Comparison of ENCODE assay signal across 37 cellular contexts in genomic region chr4:165010487-165010886, GRCh38. TPM values are rescaled to one million over a fixed set of nuclear protein-coding genes. Genes with fewer than 3 reads are reported as not detected.
"Had no signal": no experiment of that assay in that cellular context is flagged by ENCODE, and none has a peak within 500 bp of the region (broad histone marks: within the 10 kb centered on the region; RNA-seq: fewer than 3 reads in every experiment).

No MANE protein-coding gene starts in this region.

- H3K4me3 ChIP-seq: adrenal gland, ascending aorta, body of pancreas, breast epithelium, cardiac muscle cell had no signal

- DNase-seq: activated effector memory CD4-positive, alpha-beta T cell treated with anti-CD3 and anti-CD28 coated beads, Interleukin-2, amount 50 U/mL, for 16 hours; activated effector memory CD4-positive, alpha-beta T cell treated with Interleukin-2 at 50 U/mL for 16 hours; activated gamma-delta T cell; activated gamma-delta T cell treated with Interleukin-2 at 50 U/mL for 16 hours; activated naive CD4-positive, alpha-beta T cell; activated naive CD4-positive, alpha-beta T cell treated with anti-CD3 and anti-CD28 coated beads, Interleukin-2, amount 50 U/mL, for 16 hours; activated naive CD4-positive, alpha-beta T cell treated with Interleukin-2 at 50 U/mL for 16 hours; activated naive CD8-positive, alpha-beta T cell treated with anti-CD3 and anti-CD28 coated beads, Interleukin-2, amount 10 ng/mL, durations not matched to agents 7 days and 5 days; activated naive CD8-positive, alpha-beta T cell treated with anti-CD3 and anti-CD28 coated beads, Interleukin-2, amount 50 U/mL, for 24 hours; activated T-cell treated with anti-CD3 and anti-CD28 coated beads, Interleukin-2, amount 50 U/mL, for 24 hours; activated T-cell treated with anti-CD3 and anti-CD28 coated beads, Interleukin-2, amount 50 U/mL, for 4 hours; adrenal gland; amniotic stem cell; amygdala; anterior cingulate cortex; aorta; body of pancreas; brain microvascular endothelial cell; caudate nucleus; central memory CD4-positive, alpha-beta T cell; cerebellar nuclear complex had no signal

- H3K36me3 ChIP-seq: adrenal gland, ascending aorta, brain microvascular endothelial cell, breast epithelium, cardiac muscle cell had no signal

- FAIRE-seq: astrocyte, bronchial epithelial cell had no signal

- H3K9me3 ChIP-seq: adrenal gland, ascending aorta, body of pancreas, breast epithelium had no signal

- ATAC-seq: body of pancreas had no signal

- H3K27me3 ChIP-seq: ascending aorta, body of pancreas, brain microvascular endothelial cell, breast epithelium, cardiac muscle cell had no signal

- H3K4me1 ChIP-seq: adrenal gland, ascending aorta, body of pancreas, breast epithelium had no signal

- H3K27ac ChIP-seq: adrenal gland, ascending aorta, body of pancreas, brain microvascular endothelial cell, breast epithelium, cardiac muscle cell had no signal

RNA-seq across cellular contexts. Expression of gene TRIM60, which starts 21.3 kb away (rescaled TPM):
- total RNA-seq: activated naive CD4-positive, alpha-beta T cell treated with anti-CD3 and anti-CD28 coated beads for 36 hours; activated naive CD4-positive, alpha-beta T cell treated with anti-CD3 and anti-CD28 coated beads, Interleukin-2, amount 50 U/mL, for 72 hours; activated naive CD8-positive, alpha-beta T cell treated with anti-CD3 and anti-CD28 coated beads for 36 hours; activated naive CD8-positive, alpha-beta T cell treated with anti-CD3 and anti-CD28 coated beads, Interleukin-2, amount 10 ng/mL, durations not matched to agents 7 days and 5 days; activated T-cell treated with anti-CD3 and anti-CD28 coated beads, Interleukin-2, amount 50 U/mL, for 4 hours; activated T-cell treated with anti-CD3 and anti-CD28 coated beads, Interleukin-2, amount 50 U/mL, for 72 hours; activated T-helper 1 cell treated with anti-CD3 and anti-CD28 coated beads, Interleukin-12 subunit alpha, Interleukin-12 subunit beta, Interleukin-2, Interleukin-4 antibody, amounts not matched to agents 30 ng/mL and 10 ng/mL and 1 ng/mL, durations not matched to agents 14 hours and 24 hours and 36 hours; activated T-helper 17 cell treated with anti-CD3 and anti-CD28 coated beads, Interleukin-2, amount 50 U/mL, for 72 hours; activated T-helper 2 cell treated with anti-CD3 and anti-CD28 coated beads, Interferon-gamma antibody, Interleukin-2, Interleukin-4, amounts not matched to agents 10 μg/mL and 5 μg/mL and 100 μg/mL, durations not matched to agents 14 hours and 24 hours and 36 hours; adrenal gland; aorta; ascending aorta; astrocyte; body of pancreas; breast epithelium; bronchial epithelial cell; cardiac muscle cell; cardiac septum; cerebellum; chondrocyte had no signal
- polyA plus RNA-seq: adipose tissue, adrenal gland, aorta, cardiac muscle cell had no signal

RNA-seq across cellular contexts. Expression of gene TRIM61, which starts 33.0 kb away (rescaled TPM):
- total RNA-seq: ascending aorta, body of pancreas had no signal

RNA-seq across cellular contexts. Expression of gene TRIM75, which starts 43.2 kb away (rescaled TPM):
- total RNA-seq: activated naive CD4-positive, alpha-beta T cell treated with anti-CD3 and anti-CD28 coated beads for 36 hours; activated naive CD4-positive, alpha-beta T cell treated with anti-CD3 and anti-CD28 coated beads, Interleukin-2, amount 50 U/mL, for 72 hours; activated naive CD8-positive, alpha-beta T cell treated with anti-CD3 and anti-CD28 coated beads for 36 hours; activated naive CD8-positive, alpha-beta T cell treated with anti-CD3 and anti-CD28 coated beads, Interleukin-2, amount 10 ng/mL, durations not matched to agents 7 days and 5 days; activated T-cell treated with anti-CD3 and anti-CD28 coated beads, Interleukin-2, amount 50 U/mL, for 4 hours; activated T-cell treated with anti-CD3 and anti-CD28 coated beads, Interleukin-2, amount 50 U/mL, for 72 hours; activated T-helper 1 cell treated with anti-CD3 and anti-CD28 coated beads, Interleukin-12 subunit alpha, Interleukin-12 subunit beta, Interleukin-2, Interleukin-4 antibody, amounts not matched to agents 30 ng/mL and 10 ng/mL and 1 ng/mL, durations not matched to agents 14 hours and 24 hours and 36 hours; activated T-helper 17 cell treated with anti-CD3 and anti-CD28 coated beads, Interleukin-2, amount 50 U/mL, for 72 hours; activated T-helper 2 cell treated with anti-CD3 and anti-CD28 coated beads, Interferon-gamma antibody, Interleukin-2, Interleukin-4, amounts not matched to agents 10 μg/mL and 5 μg/mL and 100 μg/mL, durations not matched to agents 14 hours and 24 hours and 36 hours; adrenal gland; aorta; ascending aorta; astrocyte; body of pancreas; breast epithelium; bronchial epithelial cell; cardiac muscle cell; cardiac septum; cerebellum; chondrocyte had no signal
- polyA plus RNA-seq: adipose tissue, adrenal gland, aorta, cardiac muscle cell had no signal
